Comparison of ENCODE assay signal across 8 cellular contexts in the genomic region with DNA sequence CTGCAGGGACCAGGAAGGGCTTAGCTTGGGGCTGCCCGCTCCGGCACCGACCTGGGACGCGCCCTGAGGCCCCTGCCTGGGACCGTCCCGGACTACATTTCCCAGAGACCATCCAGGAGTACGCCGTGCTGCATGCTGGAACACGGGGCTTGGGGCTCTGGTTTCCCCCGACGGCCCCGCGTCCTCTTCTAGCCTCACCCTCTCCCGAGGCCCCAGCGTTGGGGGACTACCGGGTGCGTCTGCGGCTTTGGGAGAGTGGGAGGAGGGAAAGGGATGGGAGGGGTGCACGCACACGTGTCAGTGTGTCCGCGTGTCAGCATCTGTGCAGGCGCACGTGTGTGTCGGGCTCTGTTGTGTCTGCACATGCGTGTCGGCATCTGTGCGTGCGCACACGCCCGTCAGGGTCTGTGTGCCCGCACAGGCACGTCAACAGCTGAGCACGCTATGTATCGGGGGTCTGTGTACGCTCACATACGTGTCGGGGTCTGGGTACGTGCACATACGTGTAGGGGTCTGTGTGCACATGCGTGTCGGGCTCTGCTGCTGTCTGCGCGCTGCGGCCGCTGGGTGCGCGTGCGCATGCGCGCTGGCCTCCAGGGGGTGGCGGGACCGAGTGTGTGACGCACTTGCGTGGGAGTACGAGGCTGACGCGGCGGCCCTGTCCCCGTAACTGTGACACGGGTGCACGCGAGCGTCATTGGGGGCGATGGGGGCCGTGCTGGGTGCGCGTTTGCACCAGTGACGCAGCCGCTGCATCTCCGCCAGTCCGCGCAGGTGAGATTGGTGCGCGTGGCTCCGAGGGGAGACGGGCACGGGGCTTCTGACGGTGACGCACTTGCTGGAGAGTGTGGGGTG. TPM values are rescaled to one million over a fixed set of nuclear protein-coding genes. Genes with fewer than 3 reads are reported as not detected.
DNase-seq lines count a peak whose midpoint lies in the region; ATAC-seq and TF ChIP-seq lines count a peak whose summit lies in the region.

Gene ZNF331 (plus strand): TSS at position 623 of the 855 bp plus-strand sequence. CDS start 31,232 bp downstream, outside the sequence.

- H3K27ac ChIP-seq in AG04450 (ENCODE audit: low read depth, low read length) = peak within 1 kb of the TSS; percentile 57
- H3K27ac ChIP-seq in SJCRH30 = peak within 1 kb of the TSS; percentile 59
- peak within 1 kb of the TSS; percentile 61 to 91 (median 85) for H3K27ac ChIP-seq in heart left ventricle

- peak within 1 kb of the TSS; percentile 93 for H3K4me3 Mint-ChIP-seq in activated naive CD8-positive, alpha-beta T cell treated with anti-CD3 and anti-CD28 coated beads for 36 hours
- H3K4me3 Mint-ChIP-seq in type B pancreatic cell = peak within 1 kb of the TSS; percentile 97

- WGBS in heart left ventricle, 4 donors = 46 to 66% (median 52%) methylated on average over 67 to 81 of the region's 81 CpGs

- ATAC-seq in GM18907 (IDR thresholded peaks at IDR 0.05; ENCODE audit: unreplicated experiment) = peak; percentile 70
- peak; percentile 65 for ATAC-seq in HG03280 (IDR thresholded peaks at IDR 0.05; ENCODE audit: unreplicated experiment)
- peak; percentile 87 to 93 (median 92) for ATAC-seq in heart left ventricle

- POLR2A ChIA-PET in AG04450 (lab: Yijun Ruan, JAX) = no interaction called here

- CTCF ChIA-PET in AG04450 (lab: Charles Lee) = no interaction called here

- no peaks in the 10 kb centered on the region for H3K27me3 ChIP-seq in AG04450 (ENCODE audit: control insufficient read depth, insufficient read depth, low read length)
- no peaks in the 10 kb centered on the region for H3K27me3 ChIP-seq in SJCRH30
- no peaks in the 10 kb centered on the region for H3K27me3 ChIP-seq in heart left ventricle

- H3K36me3 Mint-ChIP-seq in activated naive CD8-positive, alpha-beta T cell treated with anti-CD3 and anti-CD28 coated beads for 36 hours = peaks cover 81% of the 10 kb centered on the region
- peaks cover 4% of the 10 kb centered on the region for H3K36me3 Mint-ChIP-seq in type B pancreatic cell

- H3K27ac Mint-ChIP-seq in activated naive CD8-positive, alpha-beta T cell treated with anti-CD3 and anti-CD28 coated beads for 36 hours = peak within 1 kb of the TSS; percentile 98
- peak within 1 kb of the TSS; percentile 93 for H3K27ac Mint-ChIP-seq in type B pancreatic cell

- H3K9me3 Mint-ChIP-seq in activated naive CD8-positive, alpha-beta T cell treated with anti-CD3 and anti-CD28 coated beads for 36 hours = peaks cover 11% of the 10 kb centered on the region
- no peaks in the 10 kb centered on the region for H3K9me3 Mint-ChIP-seq in type B pancreatic cell

- peak within 1 kb of the TSS; percentile 86 for H3K4me3 ChIP-seq in AG04450 (ENCODE audit: low read depth, low read length)
- H3K4me3 ChIP-seq in SJCRH30 = peak within 1 kb of the TSS; percentile 68
- H3K4me3 ChIP-seq in heart left ventricle = peak within 1 kb of the TSS; percentile 36 to 98 (median 74)

- intact Hi-C loops in heart left ventricle (cut with DNase I) (no loop called here), posterior cingulate gyrus (cut with DNase I) (loop anchor here (2.0 kb wide), 1 partner anchor 17 kb away; no protein-coding TSS in a partner anchor)

- TF ChIP-seq CTCF in AG04450 (IDR thresholded peaks at IDR 0.05; ENCODE audit: low read depth, low read length) = peak; percentile 51
- TF ChIP-seq CTCF in heart left ventricle (IDR thresholded peaks at IDR 0.05) = peak in 8 of 12 donors; percentile 15 to 54 (median 42)
- peak; percentile 65 for TF ChIP-seq CTCF in type B pancreatic cell (conservative IDR thresholded peaks at IDR 0.05)

- peaks cover 6% of the 10 kb centered on the region; the same call in 1 of the 2 replicates for H3K9me3 ChIP-seq in AG04450 (ENCODE audit: control insufficient read depth, insufficient read depth, low read length)
- no peaks in the 10 kb centered on the region for H3K9me3 ChIP-seq in SJCRH30 (replicated peaks)
- H3K9me3 ChIP-seq in heart left ventricle = no peaks in the 10 kb centered on the region

- peaks cover 39% of the 10 kb centered on the region for H3K36me3 ChIP-seq in SJCRH30
- H3K36me3 ChIP-seq in heart left ventricle = peaks cover 0 to 22% (median 10%) of the 10 kb centered on the region in 9 donors

- H3K4me1 Mint-ChIP-seq in activated naive CD8-positive, alpha-beta T cell treated with anti-CD3 and anti-CD28 coated beads for 36 hours = peaks cover 23% of the 10 kb centered on the region
- no peaks in the 10 kb centered on the region for H3K4me1 Mint-ChIP-seq in type B pancreatic cell (ENCODE audit: unreplicated experiment)

- no peak for DNase-seq in AG04450 (ENCODE audit: low read depth, low spot score)
- DNase-seq in SJCRH30 = peak; percentile 70 to 74
- DNase-seq in activated naive CD8-positive, alpha-beta T cell treated with anti-CD3 and anti-CD28 coated beads for 36 hours = peak; percentile 90
- DNase-seq in heart left ventricle = peak; percentile 83 to 94 (median 87)
- peak; percentile 72 to 98 (median 80) for DNase-seq in posterior cingulate gyrus
- DNase-seq in type B pancreatic cell (ENCODE audit: extremely low spot score, unreplicated experiment) = peak; percentile 85

- H3K4me1 ChIP-seq in SJCRH30 (no peaks in the 10 kb centered on the region), heart left ventricle (peaks cover 0 to 4% (median 0%) of the 10 kb centered on the region in 12 donors)

- no peaks in the 10 kb centered on the region for H3K27me3 Mint-ChIP-seq in activated naive CD8-positive, alpha-beta T cell treated with anti-CD3 and anti-CD28 coated beads for 36 hours
- no peaks in the 10 kb centered on the region for H3K27me3 Mint-ChIP-seq in type B pancreatic cell

- peak in 1 of 2 donors; percentile 55 for TF ChIP-seq POLR2A in heart left ventricle (IDR thresholded peaks at IDR 0.05)

RNA-seq across cellular contexts. Expression of gene ZNF331, which starts in this region (rescaled TPM):
- polyA plus RNA-seq in AG04450 (2011; rRNA removed) (4.2 and 4.4 TPM in 2 replicates), heart left ventricle (1 to 10 TPM; 8.0 to 9.0 TPM)
- polyA minus RNA-seq in AG04450 (2011; rRNA and poly(A)+ RNA removed) = 5.3 and 7.1 TPM in 2 replicates
- 13.4 and 20.5 TPM in 2 replicates for total RNA-seq in SJCRH30 (2014; rRNA removed; shearing (Covaris generic))
- 10 to 100 TPM; 18.1 to 21.3 TPM for total RNA-seq in activated naive CD8-positive, alpha-beta T cell treated with anti-CD3 and anti-CD28 coated beads for 36 hours
- total RNA-seq in heart left ventricle (10 to 100 TPM in 6 of 9 donors, 1 to 10 TPM in 3; 7.6 to 25.8 (median 12.3) TPM), type B pancreatic cell (ENCODE audit: low replicate concordance) (13.7 and 25.7 TPM in 2 replicates)
